Comparison of ENCODE assay signal across 25 cellular contexts in genomic region chr1:83075107-83075506, GRCh38.
A peak's percentile ranks its signal among the peaks of the same experiment; 100 is the strongest.
DNase-seq lines count a peak whose midpoint lies in the region; ATAC-seq, FAIRE-seq and TF ChIP-seq lines count a peak whose summit lies in the region.
"Had no signal": no experiment of that assay in that cellular context is flagged by ENCODE, and none has a peak within 500 bp of the region (broad histone marks: within the 10 kb centered on the region; RNA-seq: fewer than 3 reads in every experiment).

No MANE protein-coding gene starts in this region.

- no peaks in the 10 kb centered on the region for H3K79me2 ChIP-seq in GM12878 (ENCODE audit: control insufficient read depth, insufficient read depth, low read length)

- H3K4me2 ChIP-seq in GM12878 (ENCODE audit: control insufficient read depth, insufficient read depth), result no peak overlapping the region
- H3K4me2 ChIP-seq: BLaER1 had no signal

- WGBS in GM12878 (ENCODE audit: insufficient coverage, insufficient replicate concordance, low lambda C conversion rate, missing lambda C conversion rate), result 76% methylated on average over 1 of the region's 1 CpG

- H3K9me3 ChIP-seq in GM12878 (replicated peaks; ENCODE audit: control insufficient read depth, insufficient read depth, low read length) (no peaks in the 10 kb centered on the region), right atrium auricular region (no peaks in the 10 kb centered on the region)
- H3K9me3 ChIP-seq: BE2C, BLaER1 had no signal

- H3K9ac ChIP-seq in GM12878 (ENCODE audit: control insufficient read depth, insufficient read depth, low read length), result no peak overlapping the region
- H3K9ac ChIP-seq: BLaER1 had no signal

- SMC1A ChIA-PET in GM12878 (lab: Charles Lee; ENCODE audit: uncharacterized antibody, unreplicated experiment), result interaction anchor here (0.8 kb wide), 1 partner anchor 15 kb away, joined by 3 read pairs; no protein-coding TSS in a partner anchor

- in situ Hi-C loops in GM12878 (cut with MboI), result no loop called here

- no peak for TF ChIP-seq POLR2A in GM12878 (IDR thresholded peaks at IDR 0.05; ENCODE audit: low read depth, low read length)

- H3K4me3 ChIP-seq in GM12878, result no peak overlapping the region
- no peak overlapping the region for H3K4me3 ChIP-seq in right atrium auricular region
- H3K4me3 ChIP-seq: BLaER1 had no signal

- H3K36me3 ChIP-seq in GM12878 (ENCODE audit: control insufficient read depth in 2 of 2, insufficient read depth in 2 of 2, low read length in 1 of 2) (no peaks in the 10 kb centered on the region), right atrium auricular region (no peaks in the 10 kb centered on the region)
- H3K36me3 ChIP-seq: BE2C, BLaER1 had no signal

- BruUV-seq in GM12878 (replicated peaks; lab: Mats Ljungman, UMichigan), result no TSS peak

- peak; percentile 73 for ATAC-seq in GM18868 (IDR thresholded peaks at IDR 0.05; ENCODE audit: unreplicated experiment)
- ATAC-seq in GM12878, result no peak
- ATAC-seq in HG02981 (IDR thresholded peaks at IDR 0.05; ENCODE audit: unreplicated experiment), result no peak
- ATAC-seq in GM21737 (IDR thresholded peaks at IDR 0.05; ENCODE audit: unreplicated experiment), result no peak

- TF ChIP-seq EP300 in GM12878 (IDR thresholded peaks at IDR 0.05; ENCODE audit: borderline replicate concordance in 1 of 2, control insufficient read depth in 1 of 2, low read depth in 2 of 2, low read length in 2 of 2), result no peak

- H2AFZ ChIP-seq in GM12878 (ENCODE audit: control insufficient read depth, low read depth, low read length), result no peak overlapping the region

- no peak for TF ChIP-seq CTCF in GM12878 (IDR thresholded peaks at IDR 0.05 in 2 of 3, conservative IDR thresholded peaks at IDR 0.05 in 1 of 3; ENCODE audit: control insufficient read depth in 2 of 3, extremely low read depth in 1 of 3, insufficient read depth in 1 of 3, low read depth in 3 of 3, low read length in 3 of 3)
- no peak for TF ChIP-seq CTCF in right atrium auricular region (IDR thresholded peaks at IDR 0.05)

- DNase-seq in GM12878 (ENCODE audit: low read depth, low spot score), result no peak
- no peak for DNase-seq in right atrium auricular region (ENCODE audit: low spot score)
- DNase-seq: 8988T; ACHN; BE2C; C1 segment of cervical spinal cord; CD4-positive, alpha-beta memory T cell; CD4-positive, CD25-positive, alpha-beta regulatory T cell; CD8-positive, alpha-beta memory T cell; COR-L47; DMS 273 treated with DMSO at 0.1 percent for 48 hours; DMS153; DMS53; DMS79; DND-41; EL; GDM1 had no signal

- CTCF ChIA-PET in GM12878 (lab: Yijun Ruan, JAX), result no interaction called here

- intact Hi-C loops in GM12878 (cut with micrococcal nuclease; ENCODE audit: unreplicated experiment), result no loop called here

- TF ChIP-seq RAD21 in GM12878 (IDR thresholded peaks at IDR 0.05; ENCODE audit: insufficient read depth, low read depth, low read length), result no peak

- H3K27ac ChIP-seq in GM12878 (ENCODE audit: control insufficient read depth, insufficient read depth) (no peak overlapping the region), right atrium auricular region (no peak overlapping the region)
- H3K27ac ChIP-seq: BLaER1 had no signal

- H4K20me1 ChIP-seq in GM12878 (ENCODE audit: control insufficient read depth, insufficient read depth), result no peaks in the 10 kb centered on the region
- H4K20me1 ChIP-seq: BLaER1 had no signal

- H3K4me1 ChIP-seq in GM12878 (ENCODE audit: control insufficient read depth, insufficient read depth, low read length), result no peaks in the 10 kb centered on the region
- no peaks in the 10 kb centered on the region for H3K4me1 ChIP-seq in right atrium auricular region
- H3K4me1 ChIP-seq: BE2C had no signal

- POLR2A ChIA-PET in GM12878 (lab: Charles Lee), result no interaction called here

- no peak for FAIRE-seq in GM12878 (lab: Jason Lieb, UNC)
- FAIRE-seq: A204.1, GM12892, GM18507, GM19239 had no signal

- H3K27me3 ChIP-seq in GM12878 (replicated peaks in 1 of 2; ENCODE audit: control insufficient read depth in 2 of 2, insufficient read depth in 2 of 2, low read length in 1 of 2) (no peaks in the 10 kb centered on the region; a peak in 1 of 4 replicates), right atrium auricular region (no peaks in the 10 kb centered on the region)
- H3K27me3 ChIP-seq: BE2C, BLaER1 had no signal

- RAD21 ChIA-PET in GM12878 (lab: Charles Lee; ENCODE audit: unreplicated experiment), result no interaction called here

TF ChIP-seq in GM12878, 131 proteins besides CTCF, POLR2A, EP300 and RAD21:
- TF ChIP-seq NFYA (IDR thresholded peaks at IDR 0.05; ENCODE audit: borderline replicate concordance, low read depth, low read length) (no peak), YBX1 (IDR thresholded peaks at IDR 0.05) (no peak), SPI1 (IDR thresholded peaks at IDR 0.05; ENCODE audit: borderline replicate concordance, insufficient read depth, low read depth, low read length) (peak; percentile 25; the same call in 1 of the 2 replicates)
